ENCODE assay signal across 21 cellular contexts in genomic region chr18:58325521-58325908, GRCh38.
DNase-seq lines count a peak whose midpoint lies in the region; ATAC-seq and TF ChIP-seq lines count a peak whose summit lies in the region.
"Had no signal": no experiment of that assay in that cellular context is flagged by ENCODE, and none has a peak within 500 bp of the region (broad histone marks: within the 10 kb centered on the region; RNA-seq: fewer than 3 reads in every experiment).

No MANE protein-coding gene starts in this region.

- no peak overlapping the region for H2AFZ ChIP-seq in HCT116 (ENCODE audit: low read depth, low read length, poor library complexity, severe bottlenecking)
- H2AFZ ChIP-seq: PC-9 had no signal

- H3K27me3 Mint-ChIP-seq in activated T-cell treated with anti-CD3 and anti-CD28 coated beads, Interleukin-2, amount 50 U/mL, for 72 hours (ENCODE audit: low read depth) = no peaks in the 10 kb centered on the region

- peaks cover 17 to 23% of the 10 kb centered on the region in 2 experiments for H3K4me1 ChIP-seq in HCT116 (ENCODE audit: control insufficient read depth in 1 of 2, insufficient read depth in 2 of 2, low read length in 2 of 2)
- no peaks in the 10 kb centered on the region for H3K4me1 ChIP-seq in uterus

- H3K4me2 ChIP-seq in HCT116 (ENCODE audit: low read length) = no peak overlapping the region
- H3K4me2 ChIP-seq: KMS-11, PC-9, SK-N-SH had no signal

- H3K4me3 ChIP-seq in HCT116 (replicated peaks in 1 of 2; ENCODE audit: low read depth in 1 of 2, low read length in 2 of 2) (no peak overlapping the region), foreskin fibroblast (ENCODE audit: low read depth in 1 of 2, low read length in 2 of 2) (no peak overlapping the region), uterus (no peak overlapping the region)
- H3K4me3 ChIP-seq: MG63, PC-9 had no signal

- no peaks in the 10 kb centered on the region for H3K27me3 ChIP-seq in HCT116 (ENCODE audit: insufficient read depth, low read length)
- no peaks in the 10 kb centered on the region for H3K27me3 ChIP-seq in uterus
- H3K27me3 ChIP-seq: MG63 had no signal

- BruUV-seq in HCT116 (replicated peaks; lab: Mats Ljungman, UMichigan) = TSS peak; percentile 29

- POLR2A ChIA-PET in HCT116 (lab: Charles Lee) = no interaction called here

- TF ChIP-seq CTCF in AG09319 (IDR thresholded peaks at IDR 0.05; ENCODE audit: low read depth, low read length) = no peak
- no peak for TF ChIP-seq CTCF in HCT116 (IDR thresholded peaks at IDR 0.05 in 2 of 3, conservative IDR thresholded peaks at IDR 0.05 in 1 of 3; ENCODE audit: borderline replicate concordance in 1 of 3, insufficient read depth in 1 of 3, low read depth in 2 of 3, low read length in 2 of 3)
- no peak for TF ChIP-seq CTCF in foreskin fibroblast (IDR thresholded peaks at IDR 0.05; ENCODE audit: low read depth, low read length)
- TF ChIP-seq CTCF in uterus (IDR thresholded peaks at IDR 0.05) = no peak

- H3K9me2 ChIP-seq in HCT116 (ENCODE audit: insufficient read depth) = no peaks in the 10 kb centered on the region
- H3K9me2 ChIP-seq: SK-N-SH had no signal

- peak; percentile 65 for DNase-seq in AG09319 (ENCODE audit: extremely low read depth, low read depth)
- no peak for DNase-seq in HCT116 (ENCODE audit: low read depth, low spot score)
- peak; percentile 66 for DNase-seq in dedifferentiated amniotic fluid mesenchymal stem cell (ENCODE audit: extremely low spot score)
- peak; percentile 42 to 75 for DNase-seq in foreskin fibroblast
- DNase-seq in activated T-cell treated with anti-CD3 and anti-CD28 coated beads, Interleukin-2, amount 50 U/mL, for 72 hours = no peak
- DNase-seq in uterus = no peak
- DNase-seq: DMS 273 treated with DMSO at 0.1 percent for 48 hours; MG63; NCI-H1092 treated with DMSO at 0.1 percent for 48 hours; NCI-H1694; NCI-H2107; NCI-H345; NCI-H526 treated with DMSO at 0.1 percent for 48 hours; NK-92 treated with Interleukin-12 subunit alpha and Interleukin-12 subunit beta, amount 100 ng/mL, for 24 hours; PC-9; SK-N-SH had no signal

- no peaks in the 10 kb centered on the region for H3K9me3 Mint-ChIP-seq in activated T-cell treated with anti-CD3 and anti-CD28 coated beads, Interleukin-2, amount 50 U/mL, for 72 hours

- H3K4me1 Mint-ChIP-seq in activated T-cell treated with anti-CD3 and anti-CD28 coated beads, Interleukin-2, amount 50 U/mL, for 72 hours (ENCODE audit: low read depth) = no peaks in the 10 kb centered on the region

- no peaks in the 10 kb centered on the region for H3K36me3 ChIP-seq in HCT116 (ENCODE audit: control insufficient read depth in 1 of 2, insufficient read depth in 2 of 2, low read length in 2 of 2)
- no peaks in the 10 kb centered on the region for H3K36me3 ChIP-seq in uterus

- no peak for TF ChIP-seq RAD21 in HCT116 (IDR thresholded peaks at IDR 0.05; ENCODE audit: low read depth)

- CTCF ChIA-PET in HCT116 (lab: Charles Lee) = no interaction called here

- H4K20me1 ChIP-seq in HCT116 (ENCODE audit: insufficient read depth) = no peaks in the 10 kb centered on the region

- no peaks in the 10 kb centered on the region for H3K36me3 Mint-ChIP-seq in activated T-cell treated with anti-CD3 and anti-CD28 coated beads, Interleukin-2, amount 50 U/mL, for 72 hours (ENCODE audit: insufficient read depth in 2 of 2)

- TF ChIP-seq POLR2A in HCT116 (IDR thresholded peaks at IDR 0.05; ENCODE audit: borderline replicate concordance, extremely low read depth, insufficient read depth, insufficient read length) (no peak), uterus (IDR thresholded peaks at IDR 0.05) (no peak)

- intact Hi-C loops in HCT116 (cut with micrococcal nuclease) (no loop called here), uterus (cut with DNase I; ENCODE audit: low total_unique reads) (no loop called here)

- H3K27ac Mint-ChIP-seq in activated T-cell treated with anti-CD3 and anti-CD28 coated beads, Interleukin-2, amount 50 U/mL, for 72 hours = no peak overlapping the region

- no peak for ATAC-seq in HCT116
- no peak for ATAC-seq in activated T-cell treated with anti-CD3 and anti-CD28 coated beads, Interleukin-2, amount 50 U/mL, for 72 hours (replicated peaks in 1 of 2)
- ATAC-seq in HG03432 (IDR thresholded peaks at IDR 0.05; ENCODE audit: unreplicated experiment) = no peak
- no peak for ATAC-seq in GM21737 (IDR thresholded peaks at IDR 0.05; ENCODE audit: unreplicated experiment)
- ATAC-seq: Right ventricle myocardium inferior had no signal

- RAD21 ChIA-PET in HCT116 (lab: Charles Lee; ENCODE audit: low non-redundant PET in 1 of 2, low total read pairs in 2 of 2, uncharacterized antibody in 2 of 2, unreplicated experiment in 2 of 2) = no interaction called here

- no peak overlapping the region for H3K4me3 Mint-ChIP-seq in activated T-cell treated with anti-CD3 and anti-CD28 coated beads, Interleukin-2, amount 50 U/mL, for 72 hours

- H3K9me3 ChIP-seq in HCT116 (ENCODE audit: control insufficient read depth in 1 of 2, insufficient read depth in 1 of 2, low read depth in 1 of 2, low read length in 2 of 2) (no peaks in the 10 kb centered on the region), uterus (no peaks in the 10 kb centered on the region)
- H3K9me3 ChIP-seq: MG63, SK-N-SH had no signal

- H3K79me2 ChIP-seq in HCT116 (ENCODE audit: insufficient read depth, low read length) = no peaks in the 10 kb centered on the region

- H3K27ac ChIP-seq in HCT116 (ENCODE audit: low read depth, low read length) (no peak overlapping the region), uterus (no peak overlapping the region)
- H3K27ac ChIP-seq: HL-60, KMS-11, PC-9 had no signal

- H3K9ac ChIP-seq in HCT116 (ENCODE audit: low read length) = no peak overlapping the region
- H3K9ac ChIP-seq: KMS-11, SK-N-SH had no signal

TF ChIP-seq in HCT116, 20 proteins besides CTCF, POLR2A, EP300 and RAD21:
- TF ChIP-seq TCF7L2 (IDR thresholded peaks at IDR 0.05; ENCODE audit: borderline replicate concordance, extremely low read depth, insufficient read depth, insufficient read length) = no peak
TF ChIP-seq in HCT116: peak in this region for 0.

Comparison
In these comparisons a context has a peak if more than half of its experiments do, and no peak if none do; other contexts are left out.
1. DNase-seq: peak in AG09319 (single experiment), dedifferentiated amniotic fluid mesenchymal stem cell (single experiment) and foreskin fibroblast (2 of 2); none in HCT116 (single experiment), activated T-cell treated with anti-CD3 and anti-CD28 coated beads, Interleukin-2, amount 50 U/mL, for 72 hours (0 of 2) and uterus (0 of 2).